Comparison of ENCODE assay signal across 25 cellular contexts in genomic region chr13:38785490-38785889, GRCh38.
"Had no signal": no experiment of that assay in that cellular context is flagged by ENCODE, and none has a peak within 500 bp of the region (broad histone marks: within the 10 kb centered on the region; RNA-seq: fewer than 3 reads in every experiment).

No MANE protein-coding gene starts in this region.

- H3K36me3 Mint-ChIP-seq: activated naive CD4-positive, alpha-beta T cell treated with anti-CD3 and anti-CD28 coated beads, Interleukin-2, amount 50 U/mL, for 72 hours; stimulated activated memory B cell treated with anti-CD40 and anti-IgM and Interleukin-4, amounts not matched to agents 10 μg/mL and 1 μg/mL and 100 μg/mL, for 72 hours had no signal

- H3K9me3 ChIP-seq: sigmoid colon, thoracic aorta, upper lobe of left lung had no signal

- H3K27me3 ChIP-seq: brain microvascular endothelial cell, sigmoid colon, upper lobe of left lung had no signal

- ATAC-seq: activated naive CD4-positive, alpha-beta T cell treated with anti-CD3 and anti-CD28 coated beads, Interleukin-2, amount 50 U/mL, for 72 hours; activated T-helper 17 cell treated with anti-CD3 and anti-CD28 coated beads, Interleukin-2, amount 50 U/mL, for 72 hours; SK-N-SH treated with all-trans-retinoic acid at 6 μM for 48 hours; stimulated activated memory B cell treated with anti-CD40 and anti-IgM and Interleukin-4, amounts not matched to agents 10 μg/mL and 1 μg/mL and 100 μg/mL, for 72 hours; WTC11 had no signal

- H3K4me1 ChIP-seq: sigmoid colon, upper lobe of left lung had no signal

- H3K4me3 ChIP-seq: sigmoid colon, smooth muscle cell, thoracic aorta had no signal

- H3K27ac Mint-ChIP-seq: activated naive CD4-positive, alpha-beta T cell treated with anti-CD3 and anti-CD28 coated beads, Interleukin-2, amount 50 U/mL, for 72 hours; activated T-helper 17 cell treated with anti-CD3 and anti-CD28 coated beads, Interleukin-2, amount 50 U/mL, for 72 hours; dendritic cell treated with granulocyte-macrophage colony-stimulating factor and Interleukin-4, amounts not matched to agents 40 ng/mL and 50 ng/mL, for 4 days; stimulated activated memory B cell treated with anti-CD40 and anti-IgM and Interleukin-4, amounts not matched to agents 10 μg/mL and 1 μg/mL and 100 μg/mL, for 72 hours; WTC11 had no signal

- H3K4me1 Mint-ChIP-seq: activated T-helper 17 cell treated with anti-CD3 and anti-CD28 coated beads, Interleukin-2, amount 50 U/mL, for 72 hours; stimulated activated memory B cell treated with anti-CD40 and anti-IgM and Interleukin-4, amounts not matched to agents 10 μg/mL and 1 μg/mL and 100 μg/mL, for 72 hours had no signal

- H3K27me3 Mint-ChIP-seq: dendritic cell treated with granulocyte-macrophage colony-stimulating factor and Interleukin-4, amounts not matched to agents 40 ng/mL and 50 ng/mL, for 4 days; stimulated activated memory B cell treated with anti-CD40 and anti-IgM and Interleukin-4, amounts not matched to agents 10 μg/mL and 1 μg/mL and 100 μg/mL, for 72 hours had no signal

- DNase-seq: activated T-cell treated with anti-CD3 and anti-CD28 coated beads, Interleukin-2, amount 50 U/mL, for 1 hour; aorta; brain microvascular endothelial cell; caudate nucleus; effector CD4-positive, alpha-beta T cell; erythroblast; foreskin fibroblast; mammary epithelial cell; occipital lobe; posterior cingulate gyrus; retina; sigmoid colon; stimulated activated CD4-positive, alpha-beta T cell treated with anti-CD3 and anti-CD28 coated beads, Interleukin-15, amount 100 ng/mL, for 24 hours; T-helper 1 cell; upper lobe of left lung had no signal

- H3K4me3 Mint-ChIP-seq: activated T-helper 17 cell treated with anti-CD3 and anti-CD28 coated beads, Interleukin-2, amount 50 U/mL, for 72 hours; dendritic cell treated with granulocyte-macrophage colony-stimulating factor and Interleukin-4, amounts not matched to agents 40 ng/mL and 50 ng/mL, for 4 days; stimulated activated memory B cell treated with anti-CD40 and anti-IgM and Interleukin-4, amounts not matched to agents 10 μg/mL and 1 μg/mL and 100 μg/mL, for 72 hours; WTC11 had no signal

- H3K9me3 Mint-ChIP-seq: activated naive CD4-positive, alpha-beta T cell treated with anti-CD3 and anti-CD28 coated beads, Interleukin-2, amount 50 U/mL, for 72 hours; dendritic cell treated with granulocyte-macrophage colony-stimulating factor and Interleukin-4, amounts not matched to agents 40 ng/mL and 50 ng/mL, for 4 days; stimulated activated memory B cell treated with anti-CD40 and anti-IgM and Interleukin-4, amounts not matched to agents 10 μg/mL and 1 μg/mL and 100 μg/mL, for 72 hours; WTC11 had no signal

- H3K4me2 ChIP-seq: smooth muscle cell had no signal

- H3K27ac ChIP-seq: brain microvascular endothelial cell, sigmoid colon, thoracic aorta had no signal

- FAIRE-seq: endometrium, TTC549 had no signal

- H3K36me3 ChIP-seq: brain microvascular endothelial cell, sigmoid colon, thoracic aorta, upper lobe of left lung had no signal
